8 cellular contexts compared by ENCODE assay signal in the genomic region with DNA sequence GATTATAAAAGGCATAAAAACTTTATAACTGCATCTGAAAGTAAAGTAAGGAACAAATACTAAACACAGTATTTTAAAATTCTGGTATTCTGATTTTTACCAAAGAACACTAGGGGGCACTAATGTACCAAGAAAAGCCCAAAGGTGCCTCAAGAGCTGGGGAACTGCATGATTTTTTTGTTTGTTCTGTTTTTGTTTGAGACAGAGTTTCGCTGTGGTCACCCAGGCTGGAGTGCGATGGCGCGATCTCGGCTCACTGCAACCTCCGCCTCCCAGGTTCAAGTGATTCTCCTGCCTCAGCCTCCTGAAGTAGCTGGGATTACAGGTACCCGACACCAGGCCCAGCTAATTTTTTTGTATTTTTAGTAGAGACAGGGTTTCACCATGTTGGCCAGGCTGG. TPM values are rescaled to one million over a fixed set of nuclear protein-coding genes. Genes with fewer than 3 reads are reported as not detected.
A peak's percentile ranks its signal among the peaks of the same experiment; 100 is the strongest.
DNase-seq lines count a peak whose midpoint lies in the region; ATAC-seq, FAIRE-seq and TF ChIP-seq lines count a peak whose summit lies in the region.
"Not testable (repeated sequence)": the region's sequence is repeated elsewhere in the genome, so short reads cannot be mapped to it uniquely, and the experiment has no call there.

No MANE protein-coding gene starts in this region.

- ATAC-seq in GM19395 (IDR thresholded peaks at IDR 0.05; ENCODE audit: unreplicated experiment) = peak; percentile 71
- peak; percentile 81 for ATAC-seq in activated CD4-positive, alpha-beta T cell treated with anti-CD3 and anti-CD28 coated beads for 36 hours
- ATAC-seq in stimulated activated naive B cell treated with anti-CD40 and anti-IgM and Interleukin-4, amounts not matched to agents 10 μg/mL and 1 μg/mL and 100 μg/mL, for 72 hours (replicated peaks) = peak; percentile 82 to 83

- TF ChIP-seq CTCF in Calu3 (IDR thresholded peaks at IDR 0.05; ENCODE audit: unreplicated experiment) = peak; percentile 56
- TF ChIP-seq CTCF in liver (IDR thresholded peaks at IDR 0.05; ENCODE audit: low read depth, low read length, missing input control) = peak; percentile 53

- intact Hi-C loops in Calu3 (cut with micrococcal nuclease; ENCODE audit: unreplicated experiment) = loop anchor here (1.0 to 5.0 kb wide), 3 partner anchors 73 to 368 kb away; no protein-coding TSS in a partner anchor
- intact Hi-C loops in activated CD4-positive, alpha-beta T cell treated with anti-CD3 and anti-CD28 coated beads for 36 hours (cut with DNase I, micrococcal nuclease) = loop anchor here (1.0 to 10.0 kb wide), 6 partner anchors 37 to 367 kb away; partner anchors contain the start of genes IMPACT (in 1 of the 2), OSBPL1A (in 1 of the 2) and TTC39C (in 1 of the 2)

- POLR2A ChIA-PET in activated CD4-positive, alpha-beta T cell treated with anti-CD3 and anti-CD28 coated beads for 36 hours (lab: Charles Lee) = interaction anchor here (0.6 kb wide), 1 partner anchor 129 kb away, joined by 3 read pairs; no protein-coding TSS in a partner anchor

- not testable (repeated sequence) for H3K27me3 Mint-ChIP-seq in Calu3 (ENCODE audit: unreplicated experiment); activated CD4-positive, alpha-beta T cell treated with anti-CD3 and anti-CD28 coated beads for 36 hours; stimulated activated naive B cell treated with anti-CD40 and anti-IgM and Interleukin-4, amounts not matched to agents 10 μg/mL and 1 μg/mL and 100 μg/mL, for 72 hours

- not testable (repeated sequence) for BruUV-seq in Calu3 (replicated peaks; lab: Mats Ljungman, UMichigan)

- FAIRE-seq in endometrium (lab: Jason Lieb, UNC) = peak; percentile 79

- not testable (repeated sequence) for H3K9me3 ChIP-seq in liver (ENCODE audit: control insufficient read depth in 4 of 4, low read length in 3 of 4)

- TF ChIP-seq RAD21 in liver (IDR thresholded peaks at IDR 0.05) = peak; percentile 87 to 88

- H3K9me3 Mint-ChIP-seq in Calu3 (ENCODE audit: low read depth, unreplicated experiment); activated CD4-positive, alpha-beta T cell treated with anti-CD3 and anti-CD28 coated beads for 36 hours (ENCODE audit: low read depth); stimulated activated naive B cell treated with anti-CD40 and anti-IgM and Interleukin-4, amounts not matched to agents 10 μg/mL and 1 μg/mL and 100 μg/mL, for 72 hours: not testable (repeated sequence)

- not testable (repeated sequence) for H3K27ac ChIP-seq in liver (ENCODE audit: low read depth in 1 of 2, low read length in 2 of 2)

- not testable (repeated sequence) for H3K4me3 ChIP-seq in liver (ENCODE audit: low read depth in 1 of 3, low read length in 3 of 3)

- H3K4me1 ChIP-seq in liver (ENCODE audit: control insufficient read depth in 4 of 4, insufficient read depth in 4 of 4, low read length in 3 of 4) = not testable (repeated sequence)

- DNase-seq in Calu3 (peak; percentile 7), HS-5 (ENCODE audit: low read depth) (peak; percentile 5), NCI-H69 (lab: John Stamatoyannopoulos, UW) (peak; percentile 79)
- DNase-seq in activated CD4-positive, alpha-beta T cell treated with anti-CD3 and anti-CD28 coated beads for 36 hours = peak; percentile 32
- DNase-seq in stimulated activated naive B cell treated with anti-CD40 and anti-IgM and Interleukin-4, amounts not matched to agents 10 μg/mL and 1 μg/mL and 100 μg/mL, for 72 hours = not testable (repeated sequence)

- H3K27me3 ChIP-seq in liver (ENCODE audit: control insufficient read depth in 4 of 4, insufficient read depth in 4 of 4, low read length in 3 of 4) = not testable (repeated sequence)

- not testable (repeated sequence) for H3K36me3 ChIP-seq in liver (ENCODE audit: control insufficient read depth in 4 of 4, insufficient read depth in 3 of 4, low read depth in 1 of 4, low read length in 3 of 4)

- WGBS in liver = 19% methylated on average over 7 of the region's 7 CpGs

- H3K36me3 Mint-ChIP-seq in Calu3 (ENCODE audit: insufficient read depth, unreplicated experiment); activated CD4-positive, alpha-beta T cell treated with anti-CD3 and anti-CD28 coated beads for 36 hours (ENCODE audit: low read depth); stimulated activated naive B cell treated with anti-CD40 and anti-IgM and Interleukin-4, amounts not matched to agents 10 μg/mL and 1 μg/mL and 100 μg/mL, for 72 hours: not testable (repeated sequence)

- CTCF ChIA-PET in Calu3 (lab: Charles Lee) = interaction anchor here (0.6 to 3.9 kb wide), 6 partner anchors 9 to 183 kb away, joined by 3 to 39 read pairs (median 4); no protein-coding TSS in a partner anchor
- CTCF ChIA-PET in activated CD4-positive, alpha-beta T cell treated with anti-CD3 and anti-CD28 coated beads for 36 hours (lab: Charles Lee) = interaction anchor here (0.6 to 9.2 kb wide), 31 partner anchors 9 to 1010 kb away, joined by 3 to 209 read pairs (median 4); partner anchors contain the start of gene HRH4

- H3K27ac Mint-ChIP-seq in Calu3 (ENCODE audit: unreplicated experiment); activated CD4-positive, alpha-beta T cell treated with anti-CD3 and anti-CD28 coated beads for 36 hours: not testable (repeated sequence)
- H3K27ac Mint-ChIP-seq in stimulated activated naive B cell treated with anti-CD40 and anti-IgM and Interleukin-4, amounts not matched to agents 10 μg/mL and 1 μg/mL and 100 μg/mL, for 72 hours = peak overlapping the region; percentile 37

- H3K4me3 Mint-ChIP-seq in Calu3 (ENCODE audit: low read depth, unreplicated experiment); activated CD4-positive, alpha-beta T cell treated with anti-CD3 and anti-CD28 coated beads for 36 hours; stimulated activated naive B cell treated with anti-CD40 and anti-IgM and Interleukin-4, amounts not matched to agents 10 μg/mL and 1 μg/mL and 100 μg/mL, for 72 hours: not testable (repeated sequence)

- H3K9ac ChIP-seq in liver (ENCODE audit: low read depth in 1 of 2, low read length in 2 of 2) = not testable (repeated sequence)

- H3K4me1 Mint-ChIP-seq in Calu3 (ENCODE audit: low read depth, unreplicated experiment); activated CD4-positive, alpha-beta T cell treated with anti-CD3 and anti-CD28 coated beads for 36 hours; stimulated activated naive B cell treated with anti-CD40 and anti-IgM and Interleukin-4, amounts not matched to agents 10 μg/mL and 1 μg/mL and 100 μg/mL, for 72 hours: not testable (repeated sequence)

RNA-seq across cellular contexts. Expression of gene OSBPL1A, which starts 37.8 kb away (rescaled TPM):
- total RNA-seq in Calu3 (2022) (26.0 and 34.8 TPM in 2 replicates), liver (10 to 100 TPM in 1 of 2 donors, 1 to 10 TPM in 1; 6.6 to 12.6 TPM)
- 1 to 10 TPM; 2.9 to 3.4 TPM for total RNA-seq in activated CD4-positive, alpha-beta T cell treated with anti-CD3 and anti-CD28 coated beads for 36 hours
- 10 to 100 TPM in 1 of 2 donors, 1 to 10 TPM in 1; 5.4 to 11.2 TPM for polyA plus RNA-seq in liver
